ENCODE assay signal across 1 cellular context in genomic region chr6:2765166-2765895, GRCh38.
TF ChIP-seq lines count a peak whose summit lies in the region.

WRNIP1 (plus strand) TSS chr6:2765393; CDS start chr6:2765623, 230 bp downstream.

TF ChIP-seq in HepG2, 621 proteins besides CTCF, POLR2A, EP300 and RAD21 (continued from another document and continues in another):
- TF ChIP-seq ZHX2 (IDR thresholded peaks at IDR 0.05; ENCODE audit: low read depth): peak; percentile 78; the same call in 1 of the 2 replicates
- TF ChIP-seq ZHX2 (CRISPR knock-in tag; IDR thresholded peaks at IDR 0.05; ENCODE audit: borderline replicate concordance): peak; percentile 90; the same call in 1 of the 2 replicates
- TF ChIP-seq FOXP1 (IDR thresholded peaks at IDR 0.05): no peak
- TF ChIP-seq FOXP1 (CRISPR knock-in tag; IDR thresholded peaks at IDR 0.05): no peak
- TF ChIP-seq HNRNPL (IDR thresholded peaks at IDR 0.05; ENCODE audit: low read depth, low read length): peak; percentile 60; the same call in 1 of the 2 replicates
- no peak for TF ChIP-seq ZNF282 (IDR thresholded peaks at IDR 0.05; ENCODE audit: partially characterized antibody)
- no peak for TF ChIP-seq NFATC3 (CRISPR knock-in tag; IDR thresholded peaks at IDR 0.05)
- TF ChIP-seq ZNF670 (CRISPR knock-in tag; IDR thresholded peaks at IDR 0.05; ENCODE audit: borderline replicate concordance): no peak
- peak; percentile 89 for TF ChIP-seq EED (CRISPR knock-in tag; IDR thresholded peaks at IDR 0.05)
- peak; percentile 5; the same call in 1 of the 2 replicates for TF ChIP-seq RELA (CRISPR knock-in tag; IDR thresholded peaks at IDR 0.05)
- peak; percentile 95 for TF ChIP-seq XRCC5 (optimal IDR thresholded peaks at IDR 0.05; ENCODE audit: low read length)
- peak; percentile 96 for TF ChIP-seq RBFOX2 (IDR thresholded peaks at IDR 0.05; ENCODE audit: low read depth, low read length)
- TF ChIP-seq ZNF777 (CRISPR knock-in tag; IDR thresholded peaks at IDR 0.05): no peak; the same call in 1 of the 2 replicates
- TF ChIP-seq ZNF280B (CRISPR knock-in tag; IDR thresholded peaks at IDR 0.05; ENCODE audit: borderline replicate concordance): no peak; the same call in 1 of the 2 replicates
- TF ChIP-seq ZNF597 (CRISPR knock-in tag; IDR thresholded peaks at IDR 0.05): peak; percentile 43; the same call in 1 of the 2 replicates
- peak; percentile 26; the same call in 1 of the 2 replicates for TF ChIP-seq ZNF251 (CRISPR knock-in tag; IDR thresholded peaks at IDR 0.05)
- peak; percentile 33 for TF ChIP-seq ZNF441 (CRISPR knock-in tag; IDR thresholded peaks at IDR 0.05; ENCODE audit: borderline replicate concordance)
- TF ChIP-seq KDM3A (CRISPR knock-in tag; IDR thresholded peaks at IDR 0.05; ENCODE audit: low read depth): peak; percentile 17; the same call in 1 of the 2 replicates
- TF ChIP-seq MED13 (CRISPR knock-in tag; IDR thresholded peaks at IDR 0.05): peak; percentile 32; the same call in 1 of the 2 replicates
- TF ChIP-seq SMYD3 (CRISPR knock-in tag; IDR thresholded peaks at IDR 0.05): 0 out of 2 replicates have a peak, but pooled peaks have one; percentile 34
- TF ChIP-seq NCOR1 (IDR thresholded peaks at IDR 0.05; ENCODE audit: borderline replicate concordance, low read length): no peak
- no peak for TF ChIP-seq ZFAT (CRISPR knock-in tag; conservative IDR thresholded peaks at IDR 0.05)
- no peak for TF ChIP-seq ZNF512 (CRISPR knock-in tag; IDR thresholded peaks at IDR 0.05)
- no peak for TF ChIP-seq SRSF1 (optimal IDR thresholded peaks at IDR 0.05; ENCODE audit: low read depth, low read length)
- TF ChIP-seq ZNF205 (CRISPR knock-in tag; IDR thresholded peaks at IDR 0.05): peak; percentile 71
- peak; percentile 66; the same call in 1 of the 2 replicates for TF ChIP-seq BRD4 (CRISPR knock-in tag; IDR thresholded peaks at IDR 0.05)
- no peak for TF ChIP-seq TGIF2 (CRISPR knock-in tag; IDR thresholded peaks at IDR 0.05)
- peak; percentile 15; the same call in 1 of the 2 replicates for TF ChIP-seq ZFP37 (CRISPR knock-in tag; IDR thresholded peaks at IDR 0.05; ENCODE audit: borderline replicate concordance)
- TF ChIP-seq ZNF160 (CRISPR knock-in tag; IDR thresholded peaks at IDR 0.05): no peak
- peak; percentile 73 for TF ChIP-seq CREB3 (CRISPR knock-in tag; IDR thresholded peaks at IDR 0.05)
- peak; percentile 95 for TF ChIP-seq ZNF678 (CRISPR knock-in tag; IDR thresholded peaks at IDR 0.05)
- no peak for TF ChIP-seq FOXA1 (IDR thresholded peaks at IDR 0.05)
- no peak; the same call in 1 of the 2 replicates for TF ChIP-seq FOXA1 (CRISPR knock-in tag; IDR thresholded peaks at IDR 0.05)
- TF ChIP-seq NR0B2 (CRISPR knock-in tag; IDR thresholded peaks at IDR 0.05): peak; percentile 90; the same call in 1 of the 2 replicates
- TF ChIP-seq ZNF362 (CRISPR knock-in tag; IDR thresholded peaks at IDR 0.05; ENCODE audit: borderline replicate concordance): peak; percentile 32; the same call in 1 of the 2 replicates
- no peak for TF ChIP-seq MTF1 (CRISPR knock-in tag; IDR thresholded peaks at IDR 0.05)
- peak; percentile 92 for TF ChIP-seq ZNF143 (CRISPR knock-in tag; IDR thresholded peaks at IDR 0.05)
- TF ChIP-seq ZBTB7B (CRISPR knock-in tag; IDR thresholded peaks at IDR 0.05): 0 out of 2 replicates have a peak, but pooled peaks have one; percentile 25
- TF ChIP-seq ZNF564 (CRISPR knock-in tag; IDR thresholded peaks at IDR 0.05): peak; percentile 84; the same call in 1 of the 2 replicates
- peak; percentile 55; the same call in 1 of the 2 replicates for TF ChIP-seq RFX5 (IDR thresholded peaks at IDR 0.05; ENCODE audit: low read depth, low read length)
- no peak for TF ChIP-seq ATRX (CRISPR knock-in tag; IDR thresholded peaks at IDR 0.05; ENCODE audit: borderline replicate concordance)
- peak; percentile 85 for TF ChIP-seq BCL3 (CRISPR knock-in tag; IDR thresholded peaks at IDR 0.05)
- TF ChIP-seq MTA3 (CRISPR knock-in tag; IDR thresholded peaks at IDR 0.05): no peak
- TF ChIP-seq ESRRA (CRISPR knock-in tag; IDR thresholded peaks at IDR 0.05; ENCODE audit: low read depth): peak; percentile 48; the same call in 1 of the 2 replicates
- TF ChIP-seq HNRNPH1 (optimal IDR thresholded peaks at IDR 0.05; ENCODE audit: low read depth, low read length): no peak
- TF ChIP-seq ZNF468 (CRISPR knock-in tag; IDR thresholded peaks at IDR 0.05): 0 out of 2 replicates have a peak, but pooled peaks have one; percentile 16
- TF ChIP-seq ZNF773 (CRISPR knock-in tag; IDR thresholded peaks at IDR 0.05; ENCODE audit: borderline replicate concordance): peak; percentile 97
- peak; percentile 91 for TF ChIP-seq POLR2G (IDR thresholded peaks at IDR 0.05; ENCODE audit: low read depth, low read length)
- TF ChIP-seq KDM5A (IDR thresholded peaks at IDR 0.05; ENCODE audit: borderline replicate concordance, low read length): no peak
- peak; percentile 81; the same call in 1 of the 2 replicates for TF ChIP-seq MXD4 (CRISPR knock-in tag; IDR thresholded peaks at IDR 0.05)
- TF ChIP-seq ZSCAN21 (CRISPR knock-in tag; IDR thresholded peaks at IDR 0.05; ENCODE audit: borderline replicate concordance): peak; percentile 81; the same call in 1 of the 2 replicates
- peak; percentile 54; the same call in 1 of the 2 replicates for TF ChIP-seq ZNF704 (CRISPR knock-in tag; IDR thresholded peaks at IDR 0.05; ENCODE audit: borderline replicate concordance)
